15 cellular contexts compared by ENCODE assay signal in genomic region chr11:65592840-65593517, GRCh38. TPM values are rescaled to one million over a fixed set of nuclear protein-coding genes. Genes with fewer than 3 reads are reported as not detected.
DNase-seq lines count a peak whose midpoint lies in the region; ATAC-seq and TF ChIP-seq lines count a peak whose summit lies in the region.
"Had no signal": no experiment of that assay in that cellular context is flagged by ENCODE, and none has a peak within 500 bp of the region (broad histone marks: within the 10 kb centered on the region; RNA-seq: fewer than 3 reads in every experiment).

No MANE protein-coding gene starts in this region.

- H3K4me2 ChIP-seq in GM23338 (peak overlapping the region; percentile 87), hepatocyte (peak overlapping the region; percentile 75)

- H3K4me1 ChIP-seq in GM23338 (ENCODE audit: insufficient read depth) (peaks cover 13% of the 10 kb centered on the region; the same call in 1 of the 2 replicates), hepatocyte (ENCODE audit: insufficient read depth) (peaks cover 13% of the 10 kb centered on the region), gastrocnemius medialis (peaks cover 45 to 60% of the 10 kb centered on the region in 2 donors)

- H3K4me1 Mint-ChIP-seq in GM23338 = peaks cover 16% of the 10 kb centered on the region

- in situ Hi-C loops in gastrocnemius medialis (cut with MboI; ENCODE audit: low sequenced_read_pairs in 4 of 4) = no loop called here

- no peaks in the 10 kb centered on the region for H3K79me2 ChIP-seq in GM23338 (replicated peaks; ENCODE audit: insufficient read depth)
- no peaks in the 10 kb centered on the region for H3K79me2 ChIP-seq in hepatocyte

- TF ChIP-seq CTCF in GM23338 (conservative IDR thresholded peaks at IDR 0.05; ENCODE audit: low read depth in 2 of 2) (no peak), hepatocyte (IDR thresholded peaks at IDR 0.05; ENCODE audit: poor library complexity) (no peak), gastrocnemius medialis (IDR thresholded peaks at IDR 0.05 in 4 of 5, conservative IDR thresholded peaks at IDR 0.05 in 1 of 5) (no peak)

- peak overlapping the region; percentile 81 for H2AFZ ChIP-seq in GM23338
- H2AFZ ChIP-seq in hepatocyte = no peak overlapping the region

- no peak for TF ChIP-seq POLR2A in gastrocnemius medialis (IDR thresholded peaks at IDR 0.05)
- TF ChIP-seq POLR2A in GM18505 (IDR thresholded peaks at IDR 0.05; ENCODE audit: borderline replicate concordance, extremely low read depth, insufficient read depth, insufficient read length) = no peak

- peaks cover 44% of the 10 kb centered on the region for H3K27me3 Mint-ChIP-seq in GM23338 (ENCODE audit: insufficient read depth, low read depth, poor library complexity)
- H3K27me3 Mint-ChIP-seq: activated CD4-positive, alpha-beta T cell treated with anti-CD3 and anti-CD28 coated beads, Interleukin-2, amount 10 ng/mL, durations not matched to agents 7 days and 5 days had no signal

- no peaks in the 10 kb centered on the region for H3K9me2 ChIP-seq in GM23338 (ENCODE audit: insufficient read depth)
- H3K9me2 ChIP-seq in hepatocyte (replicated peaks; ENCODE audit: insufficient read depth) = no peaks in the 10 kb centered on the region

- peaks cover 46% of the 10 kb centered on the region for H3K27me3 ChIP-seq in GM23338 (ENCODE audit: insufficient read depth)
- no peaks in the 10 kb centered on the region for H3K27me3 ChIP-seq in hepatocyte
- H3K27me3 ChIP-seq in gastrocnemius medialis = no peaks in the 10 kb centered on the region

- H3K36me3 Mint-ChIP-seq in GM23338 (ENCODE audit: low read depth) = peaks cover 4% of the 10 kb centered on the region; the same call in 1 of the 3 replicates
- H3K36me3 Mint-ChIP-seq: natural killer cell had no signal

- H3K27ac Mint-ChIP-seq in GM23338 = no peak overlapping the region
- H3K27ac Mint-ChIP-seq: activated CD4-positive, alpha-beta T cell treated with anti-CD3 and anti-CD28 coated beads, Interleukin-2, amount 10 ng/mL, durations not matched to agents 7 days and 5 days; natural killer cell; T-helper 1 cell treated with Interleukin-12 subunit alpha and Interleukin-12 subunit beta and Interleukin-4 antibody, amounts not matched to agents 30 μg/mL and 1 μg/mL, for 36 hours had no signal

- H4K20me1 ChIP-seq in GM23338 (replicated peaks; ENCODE audit: insufficient read depth) (no peaks in the 10 kb centered on the region), hepatocyte (ENCODE audit: insufficient read depth, poor library complexity, severe bottlenecking) (no peaks in the 10 kb centered on the region)

- H3K27ac ChIP-seq in GM23338 (ENCODE audit: low read depth) (no peak overlapping the region), hepatocyte (no peak overlapping the region), gastrocnemius medialis (peak overlapping the region; percentile 91 to 99 (median 98))

- peak overlapping the region; percentile 66 for H3K4me3 Mint-ChIP-seq in GM23338
- H3K4me3 Mint-ChIP-seq: activated CD4-positive, alpha-beta T cell treated with anti-CD3 and anti-CD28 coated beads, Interleukin-2, amount 10 ng/mL, durations not matched to agents 7 days and 5 days; natural killer cell; T-helper 1 cell treated with Interleukin-12 subunit alpha and Interleukin-12 subunit beta and Interleukin-4 antibody, amounts not matched to agents 30 μg/mL and 1 μg/mL, for 36 hours had no signal

- H3K9me3 ChIP-seq in hepatocyte (ENCODE audit: low read depth) (no peaks in the 10 kb centered on the region), gastrocnemius medialis (no peaks in the 10 kb centered on the region)

- peaks cover 26% of the 10 kb centered on the region; the same call in 1 of the 2 replicates for H3F3A ChIP-seq in GM23338 (replicated peaks; ENCODE audit: low read depth)

- ATAC-seq in GM23338 = 0 out of 3 replicates have a peak, but pooled peaks have one; percentile 1
- ATAC-seq in gastrocnemius medialis = peak in 1 of 2 donors; percentile 3
- no peak for ATAC-seq in GM18505 (IDR thresholded peaks at IDR 0.05; ENCODE audit: unreplicated experiment)
- ATAC-seq in HG02938 (IDR thresholded peaks at IDR 0.05; ENCODE audit: unreplicated experiment) = no peak

- H3K4me3 ChIP-seq in GM23338 = peak overlapping the region; percentile 62
- no peak overlapping the region for H3K4me3 ChIP-seq in hepatocyte
- H3K4me3 ChIP-seq in gastrocnemius medialis = no peak overlapping the region

- no peaks in the 10 kb centered on the region for H3K9me3 Mint-ChIP-seq in GM23338
- H3K9me3 Mint-ChIP-seq: activated CD4-positive, alpha-beta T cell treated with anti-CD3 and anti-CD28 coated beads, Interleukin-2, amount 10 ng/mL, durations not matched to agents 7 days and 5 days; natural killer cell; T-helper 1 cell treated with Interleukin-12 subunit alpha and Interleukin-12 subunit beta and Interleukin-4 antibody, amounts not matched to agents 30 μg/mL and 1 μg/mL, for 36 hours had no signal

- WGBS in hepatocyte (ENCODE audit: low lambda C conversion rate, missing lambda C conversion rate) = 73% methylated on average over 24 of the region's 24 CpGs

- H3K36me3 ChIP-seq in GM23338 (ENCODE audit: insufficient read depth) (no peaks in the 10 kb centered on the region), hepatocyte (replicated peaks; ENCODE audit: insufficient read depth, low read depth) (no peaks in the 10 kb centered on the region), gastrocnemius medialis (peaks cover 0 to 36% of the 10 kb centered on the region in 2 donors)

- DNase-seq in GM23338 (ENCODE audit: low spot score) (no peak), NCI-H526 treated with DMSO at 0.1 percent for 48 hours (lab: John Stamatoyannopoulos, UW) (peak; percentile 49), hepatocyte (ENCODE audit: low spot score) (no peak), gastrocnemius medialis (no peak), Kasumi-1 (lab: John Stamatoyannopoulos, UW) (no peak), NCI-H524 treated with DMSO at 0.1 percent for 48 hours (lab: John Stamatoyannopoulos, UW) (no peak)
- DNase-seq: activated gamma-delta T cell; central memory CD4-positive, alpha-beta T cell; stimulated activated CD4-positive, alpha-beta T cell treated with anti-CD3 and anti-CD28 coated beads, Interleukin-12 subunit alpha, Interleukin-12 subunit beta, amount 100 ng/mL, for 4 hours had no signal

- intact Hi-C loops in gastrocnemius medialis (cut with DNase I; ENCODE audit: low total_unique reads) = loop anchor here (1.0 kb wide), 2 partner anchors 19 to 53 kb away; no protein-coding TSS in a partner anchor

TF ChIP-seq in GM23338, 12 proteins besides CTCF, POLR2A, EP300 and RAD21 (continues in another document):
- TF ChIP-seq ETS1 (IDR thresholded peaks at IDR 0.05) (no peak), NANOG (IDR thresholded peaks at IDR 0.05; ENCODE audit: borderline replicate concordance) (no peak), EZH2 (IDR thresholded peaks at IDR 0.05; ENCODE audit: low read depth, unreplicated experiment) (no peak), POLR2AphosphoS5 (IDR thresholded peaks at IDR 0.05; ENCODE audit: low read depth) (no peak), ZNF114 (CRISPR knock-in tag; IDR thresholded peaks at IDR 0.05) (no peak), CREB1 (CRISPR knock-in tag; IDR thresholded peaks at IDR 0.05; ENCODE audit: low read depth) (no peak), JUNB (IDR thresholded peaks at IDR 0.05; ENCODE audit: unreplicated experiment) (no peak), STAT1 (IDR thresholded peaks at IDR 0.05; ENCODE audit: unreplicated experiment) (no peak)

RNA-seq across cellular contexts. Expression of gene KCNK7, which starts 2.6 kb away (rescaled TPM):
- total RNA-seq in GM23338 (2014; rRNA removed; shearing (Covaris generic)) = not detected in 2 replicates
- polyA plus RNA-seq in GM23338 (2016; fragmentation: Nextera tagmentation; extraction: Ambion mirVana) = 0.24 and 0.60 TPM in 2 replicates
- not detected in 2 replicates for total RNA-seq in hepatocyte
- polyA plus RNA-seq in hepatocyte = 0.37 TPM in 1 of 2 replicates, not detected in the other
- 10 to 100 TPM in 1 of 4 donors, under 1 TPM in 1, not detected in 2; 0.39 to 18.6 TPM for total RNA-seq in gastrocnemius medialis
- total RNA-seq: fibroblast of lung had no signal
- polyA plus RNA-seq: fibroblast of lung had no signal

RNA-seq across cellular contexts. Expression of gene EHBP1L1, which starts 17.1 kb away (rescaled TPM):
- total RNA-seq in GM23338 (2014; rRNA removed; shearing (Covaris generic)) = 10.9 and 12.6 TPM in 2 replicates
- 1.4 and 2.9 TPM in 2 replicates for polyA plus RNA-seq in GM23338 (2016; fragmentation: Nextera tagmentation; extraction: Ambion mirVana)
- 8.4 and 20.9 TPM in 2 replicates for total RNA-seq in hepatocyte
- polyA plus RNA-seq in hepatocyte = 12.5 and 18.1 TPM in 2 replicates
- total RNA-seq in gastrocnemius medialis = 100 to 1,000 TPM; 191 to 374 (median 250) TPM

RNA-seq across cellular contexts. Expression of gene FAM89B, which starts 20.6 kb away (rescaled TPM):
- total RNA-seq in GM23338 (2014; rRNA removed; shearing (Covaris generic)) = 16.0 and 18.2 TPM in 2 replicates
- polyA plus RNA-seq in GM23338 (2016; fragmentation: Nextera tagmentation; extraction: Ambion mirVana) = 13.0 and 13.9 TPM in 2 replicates
- total RNA-seq in hepatocyte = 28.5 and 34.1 TPM in 2 replicates
- 105 and 112 TPM in 2 replicates for polyA plus RNA-seq in hepatocyte
- total RNA-seq in gastrocnemius medialis = 100 to 1,000 TPM in 3 of 4 donors, 10 to 100 TPM in 1; 86.6 to 154 (median 119) TPM

RNA-seq across cellular contexts. Expression of gene MAP3K11, which starts 21.0 kb away (rescaled TPM):
- 32.8 and 38.6 TPM in 2 replicates for total RNA-seq in GM23338 (2014; rRNA removed; shearing (Covaris generic))
- polyA plus RNA-seq in GM23338 (2016; fragmentation: Nextera tagmentation; extraction: Ambion mirVana) (19.8 and 20.8 TPM in 2 replicates), hepatocyte (55.3 and 59.5 TPM in 2 replicates)
- total RNA-seq in hepatocyte (39.3 and 40.5 TPM in 2 replicates), gastrocnemius medialis (10 to 100 TPM in 3 of 4 donors, 1 to 10 TPM in 1; 10.0 to 13.8 (median 11.1) TPM)

RNA-seq across cellular contexts. Expression of gene PCNX3, which starts 22.6 kb away (rescaled TPM):
- total RNA-seq in GM23338 (2014; rRNA removed; shearing (Covaris generic)) = 41.2 and 52.2 TPM in 2 replicates
- 7.3 and 8.7 TPM in 2 replicates for polyA plus RNA-seq in GM23338 (2016; fragmentation: Nextera tagmentation; extraction: Ambion mirVana)
- 22.2 and 27.4 TPM in 2 replicates for total RNA-seq in hepatocyte
- polyA plus RNA-seq in hepatocyte = 17.6 and 20.0 TPM in 2 replicates
- 10 to 100 TPM in 3 of 4 donors, 1 to 10 TPM in 1; 7.6 to 15.6 (median 13.1) TPM for total RNA-seq in gastrocnemius medialis

Comparison
In these comparisons a context has a peak if more than half of its experiments do, and no peak if none do; other contexts are left out.
1. H3K27ac ChIP-seq: peak in gastrocnemius medialis (4 of 4); none in GM23338 (single experiment) and hepatocyte (single experiment).